Comparison of ENCODE assay signal across 17 cellular contexts in the genomic region with DNA sequence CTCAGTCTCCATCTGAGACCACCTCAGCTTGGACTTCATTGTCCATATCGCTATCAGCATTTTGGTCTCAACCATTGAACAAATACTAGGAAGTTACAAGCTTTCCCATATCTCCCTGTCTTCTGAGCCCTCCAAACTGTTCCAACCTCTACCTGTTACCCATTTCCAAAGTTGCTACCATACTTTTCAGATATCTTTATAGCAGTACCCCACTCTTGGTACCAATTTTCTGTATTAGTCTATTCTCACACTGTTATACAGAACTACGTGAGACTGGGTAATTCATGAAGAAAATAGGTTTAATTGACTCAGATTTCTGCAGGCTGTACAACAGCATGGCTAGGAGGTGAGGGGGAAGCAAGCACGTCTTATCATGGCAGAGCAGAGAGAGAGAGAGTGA. TPM values are rescaled to one million over a fixed set of nuclear protein-coding genes. Genes with fewer than 3 reads are reported as not detected.
DNase-seq lines count a peak whose midpoint lies in the region; ATAC-seq, FAIRE-seq and TF ChIP-seq lines count a peak whose summit lies in the region.
"Had no signal": no experiment of that assay in that cellular context is flagged by ENCODE, and none has a peak within 500 bp of the region (broad histone marks: within the 10 kb centered on the region; RNA-seq: fewer than 3 reads in every experiment).

No MANE protein-coding gene starts in this region.

- no peak overlapping the region for H2AFZ ChIP-seq in K562 (ENCODE audit: low read depth, low read length)

- intact Hi-C loops in K562 (cut with micrococcal nuclease): no loop called here

- H3K36me3 Mint-ChIP-seq in activated naive CD4-positive, alpha-beta T cell treated with anti-CD3 and anti-CD28 coated beads, Interleukin-2, amount 10 ng/mL, durations not matched to agents 7 days and 5 days: peaks cover 89% of the 10 kb centered on the region
- H3K36me3 Mint-ChIP-seq in T-helper 17 cell (ENCODE audit: low read depth): peaks cover 10% of the 10 kb centered on the region
- peaks cover 71% of the 10 kb centered on the region for H3K36me3 Mint-ChIP-seq in stimulated activated effector memory CD8-positive, alpha-beta T cell treated with anti-CD3 and anti-CD28 coated beads, Interleukin-12 subunit alpha, Interleukin-12 subunit beta, amount 100 ng/mL, for 72 hours

- no peak for TF ChIP-seq EP300 in K562 (IDR thresholded peaks at IDR 0.05; ENCODE audit: low read length)

- no peaks in the 10 kb centered on the region for H4K20me1 ChIP-seq in K562 (replicated peaks; ENCODE audit: control insufficient read depth, insufficient read depth, low read length)

- no peak for FAIRE-seq in K562 (lab: Jason Lieb, UNC)
- FAIRE-seq: H1 had no signal

- 19% methylated on average over 2 of the region's 3 CpGs for WGBS in K562 (ENCODE audit: insufficient coverage, low coverage, missing lambda C conversion rate)

- peaks cover 7% of the 10 kb centered on the region for H3K9me3 ChIP-seq in T-helper 17 cell (ENCODE audit: control insufficient read depth, low read length, poor library complexity, severe bottlenecking)
- H3K9me3 ChIP-seq in K562 (replicated peaks; ENCODE audit: control insufficient read depth, insufficient read depth, low read depth, low read length): no peaks in the 10 kb centered on the region

- POLR2A ChIA-PET in K562 (lab: Yijun Ruan, JAX): no interaction called here

- H3K9me1 ChIP-seq in K562 (ENCODE audit: control insufficient read depth, insufficient read depth, low read length): no peaks in the 10 kb centered on the region

- H3K4me1 Mint-ChIP-seq in activated naive CD4-positive, alpha-beta T cell treated with anti-CD3 and anti-CD28 coated beads, Interleukin-2, amount 10 ng/mL, durations not matched to agents 7 days and 5 days: peaks cover 59% of the 10 kb centered on the region
- peaks cover 56% of the 10 kb centered on the region for H3K4me1 Mint-ChIP-seq in T-helper 17 cell
- H3K4me1 Mint-ChIP-seq in stimulated activated effector memory CD8-positive, alpha-beta T cell treated with anti-CD3 and anti-CD28 coated beads, Interleukin-12 subunit alpha, Interleukin-12 subunit beta, amount 100 ng/mL, for 72 hours: peaks cover 53% of the 10 kb centered on the region

- H3K79me2 ChIP-seq in K562 (ENCODE audit: control insufficient read depth, insufficient read depth, low read length): no peaks in the 10 kb centered on the region

- TF ChIP-seq RAD21 in K562 (CRISPR knock-in tag; conservative IDR thresholded peaks at IDR 0.05 in 1 of 2, IDR thresholded peaks at IDR 0.05 in 1 of 2): no peak

- no peak for DNase-seq in activated naive CD4-positive, alpha-beta T cell treated with anti-CD3 and anti-CD28 coated beads, Interleukin-2, amount 10 ng/mL, durations not matched to agents 7 days and 5 days
- no peak for DNase-seq in activated naive CD4-positive, alpha-beta T cell treated with Interleukin-2 at 50 U/mL for 16 hours
- DNase-seq in T-helper 17 cell (no peak), K562 (ENCODE audit: extremely low read depth in 1 of 4, low spot score in 3 of 4) (no peak), NCI-H2171 (lab: John Stamatoyannopoulos, UW) (no peak)
- DNase-seq in stimulated activated effector memory CD8-positive, alpha-beta T cell treated with anti-CD3 and anti-CD28 coated beads, Interleukin-12 subunit alpha, Interleukin-12 subunit beta, amount 100 ng/mL, for 72 hours (ENCODE audit: low spot score in 2 of 2): no peak
- DNase-seq: ACHN, HFFc6, NCI-H1092, NCI-H187, NCI-H446, NCI-H748 treated with DMSO at 0.1 percent for 48 hours, PC-3 had no signal

- H3K4me1 ChIP-seq in K562 (replicated peaks in 1 of 2; ENCODE audit: control insufficient read depth in 2 of 2, insufficient read depth in 2 of 2, low read length in 2 of 2): no peaks in the 10 kb centered on the region

- no peak overlapping the region for H3K4me3 ChIP-seq in K562

- no TSS peak for BruUV-seq in K562 (replicated peaks; lab: Mats Ljungman, UMichigan)

- no peak for TF ChIP-seq CTCF in K562 (IDR thresholded peaks at IDR 0.05 in 2 of 3, conservative IDR thresholded peaks at IDR 0.05 in 1 of 3; ENCODE audit: insufficient read depth in 2 of 3, low read depth in 1 of 3, low read length in 3 of 3)

- no peaks in the 10 kb centered on the region for H3K27me3 Mint-ChIP-seq in activated naive CD4-positive, alpha-beta T cell treated with anti-CD3 and anti-CD28 coated beads, Interleukin-2, amount 10 ng/mL, durations not matched to agents 7 days and 5 days
- no peaks in the 10 kb centered on the region for H3K27me3 Mint-ChIP-seq in T-helper 17 cell

- H3K36me3 ChIP-seq in K562 (ENCODE audit: control insufficient read depth, insufficient read depth, low read length): no peaks in the 10 kb centered on the region

- ATAC-seq in T-helper 17 cell: no peak
- no peak for ATAC-seq in K562
- ATAC-seq in stimulated activated effector memory CD8-positive, alpha-beta T cell treated with anti-CD3 and anti-CD28 coated beads, Interleukin-12 subunit alpha, Interleukin-12 subunit beta, amount 100 ng/mL, for 72 hours: no peak
- no peak for ATAC-seq in GM19455 (IDR thresholded peaks at IDR 0.05; ENCODE audit: unreplicated experiment)
- ATAC-seq in GM21737 (IDR thresholded peaks at IDR 0.05; ENCODE audit: unreplicated experiment): no peak
- ATAC-seq: PC-3 had no signal

- no peak overlapping the region for H3K4me2 ChIP-seq in K562 (ENCODE audit: insufficient read depth, low read length)
- H3K4me2 ChIP-seq: KMS-11 had no signal

- CTCF ChIA-PET in activated naive CD4-positive, alpha-beta T cell treated with anti-CD3 and anti-CD28 coated beads, Interleukin-2, amount 10 ng/mL, durations not matched to agents 7 days and 5 days (lab: Charles Lee): no interaction called here
- CTCF ChIA-PET in K562 (lab: Yijun Ruan, JAX; ENCODE audit: low intra/inter-chr PET ratio): no interaction called here

- H3K9me3 Mint-ChIP-seq in activated naive CD4-positive, alpha-beta T cell treated with anti-CD3 and anti-CD28 coated beads, Interleukin-2, amount 10 ng/mL, durations not matched to agents 7 days and 5 days: peaks cover 57% of the 10 kb centered on the region
- peaks cover 12% of the 10 kb centered on the region for H3K9me3 Mint-ChIP-seq in stimulated activated effector memory CD8-positive, alpha-beta T cell treated with anti-CD3 and anti-CD28 coated beads, Interleukin-12 subunit alpha, Interleukin-12 subunit beta, amount 100 ng/mL, for 72 hours

- H3K9ac ChIP-seq in K562 (ENCODE audit: insufficient read depth in 1 of 2, low read depth in 2 of 2, low read length in 2 of 2): no peak overlapping the region
- H3K9ac ChIP-seq: KMS-11 had no signal

- no peak overlapping the region for H3K27ac ChIP-seq in K562 (ENCODE audit: extremely low read depth, low read depth, low read length)
- H3K27ac ChIP-seq: KMS-11 had no signal

- no peak for TF ChIP-seq POLR2A in K562 (conservative IDR thresholded peaks at IDR 0.05)

- H3K27me3 ChIP-seq in K562 (ENCODE audit: control insufficient read depth in 2 of 2, insufficient read depth in 2 of 2, low read length in 2 of 2): no peaks in the 10 kb centered on the region

- in situ Hi-C loops in K562 (cut with MboI): no loop called here

- no peak overlapping the region for H3K4me3 Mint-ChIP-seq in activated naive CD4-positive, alpha-beta T cell treated with anti-CD3 and anti-CD28 coated beads, Interleukin-2, amount 10 ng/mL, durations not matched to agents 7 days and 5 days
- H3K4me3 Mint-ChIP-seq in T-helper 17 cell: no peak overlapping the region
- H3K4me3 Mint-ChIP-seq in stimulated activated effector memory CD8-positive, alpha-beta T cell treated with anti-CD3 and anti-CD28 coated beads, Interleukin-12 subunit alpha, Interleukin-12 subunit beta, amount 100 ng/mL, for 72 hours: peak overlapping the region; percentile 6
- H3K4me3 Mint-ChIP-seq: HFFc6 had no signal

- peak overlapping the region; percentile 50 for H3K27ac Mint-ChIP-seq in activated naive CD4-positive, alpha-beta T cell treated with anti-CD3 and anti-CD28 coated beads, Interleukin-2, amount 10 ng/mL, durations not matched to agents 7 days and 5 days
- H3K27ac Mint-ChIP-seq in T-helper 17 cell: peak overlapping the region; percentile 5
- H3K27ac Mint-ChIP-seq in stimulated activated effector memory CD8-positive, alpha-beta T cell treated with anti-CD3 and anti-CD28 coated beads, Interleukin-12 subunit alpha, Interleukin-12 subunit beta, amount 100 ng/mL, for 72 hours: peak overlapping the region; percentile 17
- H3K27ac Mint-ChIP-seq: HFFc6 had no signal

TF ChIP-seq in K562, 482 proteins besides CTCF, POLR2A, EP300 and RAD21:
- no peak for TF ChIP-seq CEBPG (CRISPR knock-in tag; IDR thresholded peaks at IDR 0.05)
- TF ChIP-seq CEBPG (tag; conservative IDR thresholded peaks at IDR 0.05 in 1 of 2, IDR thresholded peaks at IDR 0.05 in 1 of 2): no peak
- peak; percentile 81 for TF ChIP-seq ZNF707 (CRISPR knock-in tag; conservative IDR thresholded peaks at IDR 0.05)

RNA-seq across cellular contexts. Expression of a gene that starts 53.8 kb away (rescaled TPM):
- total RNA-seq in T-helper 17 cell: 100 to 1,000 TPM; 328 to 342 TPM
- 8.7 and 13.2 TPM in 2 replicates for total RNA-seq in K562 (2011; cell fraction: chromatin; rRNA removed; ENCODE audit: low replicate concordance)
- 3.2 and 3.5 TPM in 2 replicates for total RNA-seq in K562 (2011; cell fraction: nucleolus; rRNA removed)
- total RNA-seq in K562 (2011; cell fraction: nucleoplasm; rRNA removed): 7.8 and 8.9 TPM in 2 replicates
- 4.0 and 9.9 TPM in 2 replicates for total RNA-seq in K562 (2014; rRNA removed)
- 4.1 and 4.3 TPM in 2 replicates for total RNA-seq in K562 (2014; rRNA removed; fragmentation: Illumina TruSeq; extraction: Trizol)
- 3.8 and 4.0 TPM in 2 replicates for total RNA-seq in K562 (2015; rRNA removed; fragmentation: Illumina TruSeq; extraction: Trizol)
- total RNA-seq in K562 (2021): 4.0 and 5.6 TPM in 2 replicates
- polyA plus RNA-seq in K562 (2011; rRNA removed): 0.83 and 2.7 TPM in 2 replicates
- polyA plus RNA-seq in K562 (2011; cell fraction: cytosol; rRNA removed): 0.62 and 4.8 TPM in 2 replicates
- 0.81 and 4.7 TPM in 2 replicates for polyA plus RNA-seq in K562 (2011; cell fraction: nucleus; rRNA removed)
- 2.0 and 5.2 TPM in 2 replicates for polyA plus RNA-seq in K562 (2012)
- polyA plus RNA-seq in K562 (2014; fragmentation: Illumina TruSeq; extraction: Trizol): 4.1 and 4.3 TPM in 2 replicates
- 1 to 10 TPM in 1 of 2 experiments, under 1 TPM in 1; 0.61 to 1.1 TPM for polyA plus RNA-seq in K562 (2014; fragmentation: Nextera tagmentation; extraction: Ambion mirVana)
- 2.7 and 4.4 TPM in 2 replicates for polyA plus RNA-seq in K562 (2014; rRNA removed)
- polyA minus RNA-seq in K562 (2011; rRNA and poly(A)+ RNA removed): 3.0 and 6.1 TPM in 2 replicates
- polyA minus RNA-seq in K562 (2011; cell fraction: cytosol; rRNA and poly(A)+ RNA removed): 10.4 TPM in 1 of 2 replicates, not detected in the other
- polyA minus RNA-seq in K562 (2011; cell fraction: nucleus; rRNA and poly(A)+ RNA removed): 0.33 and 2.4 TPM in 2 replicates

Comparison
In these comparisons a context has a peak if more than half of its experiments do, and no peak if none do; other contexts are left out.
1. RNA of a gene that starts 53.8 kb away (total RNA-seq): 328 to 342 TPM in T-helper 17 cell; 3.2 to 13.2 TPM in K562; every median in the first group is over 10 times any median in the second.
2. Peak in every context shown above with its lines, with median percentiles within 50 percentile points of each other: H3K27ac Mint-ChIP-seq.